In genomic region chr3:187999821-188000220, GRCh38 we compare ENCODE assay signal across 13 cellular contexts.
DNase-seq lines count a peak whose midpoint lies in the region; ATAC-seq and TF ChIP-seq lines count a peak whose summit lies in the region.
"Had no signal": no experiment of that assay in that cellular context is flagged by ENCODE, and none has a peak within 500 bp of the region (broad histone marks: within the 10 kb centered on the region; RNA-seq: fewer than 3 reads in every experiment).

No MANE protein-coding gene starts in this region.

- WGBS in upper lobe of left lung, 2 donors: 55 to 62% methylated on average over 4 of the region's 4 CpGs

- ATAC-seq in activated CD8-positive, alpha-beta memory T cell treated with anti-CD3 and anti-CD28 coated beads, Interleukin-2, amount 10 ng/mL, durations not matched to agents 7 days and 5 days: peak; percentile 94
- ATAC-seq in HG02970 (IDR thresholded peaks at IDR 0.05; ENCODE audit: low FRiP score, unreplicated experiment): no peak
- no peak for ATAC-seq in upper lobe of left lung (ENCODE audit: low FRiP score in 2 of 2)
- ATAC-seq: gastrocnemius medialis had no signal

- TF ChIP-seq EP300 in upper lobe of left lung (IDR thresholded peaks at IDR 0.05): no peak

- peaks cover 74% of the 10 kb centered on the region for H3K4me1 Mint-ChIP-seq in activated CD8-positive, alpha-beta memory T cell treated with anti-CD3 and anti-CD28 coated beads, Interleukin-2, amount 10 ng/mL, durations not matched to agents 7 days and 5 days
- peaks cover 81% of the 10 kb centered on the region for H3K4me1 Mint-ChIP-seq in T-helper 2 cell treated with Interferon-gamma antibody and Interleukin-4, amounts not matched to agents 5 μg/mL and 100 μg/mL, for 36 hours (ENCODE audit: low read depth)

- H3K27me3 ChIP-seq in upper lobe of left lung: no peaks in the 10 kb centered on the region
- H3K27me3 ChIP-seq: gastrocnemius medialis had no signal

- TF ChIP-seq CTCF in upper lobe of left lung (IDR thresholded peaks at IDR 0.05): no peak

- H3K36me3 ChIP-seq in upper lobe of left lung: no peaks in the 10 kb centered on the region
- H3K36me3 ChIP-seq: gastrocnemius medialis had no signal

- peak overlapping the region; percentile 67 for H3K4me3 Mint-ChIP-seq in activated CD8-positive, alpha-beta memory T cell treated with anti-CD3 and anti-CD28 coated beads, Interleukin-2, amount 10 ng/mL, durations not matched to agents 7 days and 5 days
- peak overlapping the region; percentile 81 for H3K4me3 Mint-ChIP-seq in T-helper 2 cell treated with Interferon-gamma antibody and Interleukin-4, amounts not matched to agents 5 μg/mL and 100 μg/mL, for 36 hours

- TF ChIP-seq POLR2A in upper lobe of left lung (IDR thresholded peaks at IDR 0.05): no peak

- H3K9me3 Mint-ChIP-seq in activated CD8-positive, alpha-beta memory T cell treated with anti-CD3 and anti-CD28 coated beads, Interleukin-2, amount 10 ng/mL, durations not matched to agents 7 days and 5 days (ENCODE audit: low read depth): peaks cover 2% of the 10 kb centered on the region
- peaks cover 4% of the 10 kb centered on the region for H3K9me3 Mint-ChIP-seq in T-helper 2 cell treated with Interferon-gamma antibody and Interleukin-4, amounts not matched to agents 5 μg/mL and 100 μg/mL, for 36 hours

- peak; percentile 82 for DNase-seq in activated CD8-positive, alpha-beta memory T cell treated with anti-CD3 and anti-CD28 coated beads, Interleukin-2, amount 10 ng/mL, durations not matched to agents 7 days and 5 days
- no peak for DNase-seq in activated CD8-positive, alpha-beta memory T cell treated with anti-CD3 and anti-CD28 coated beads, Interleukin-2, amount 50 U/mL, for 48 hours
- peak; percentile 37 for DNase-seq in T-helper 2 cell treated with Interferon-gamma antibody and Interleukin-4, amounts not matched to agents 5 μg/mL and 100 μg/mL, for 36 hours (ENCODE audit: low spot score)
- DNase-seq in central memory CD4-positive, alpha-beta T cell: peak; percentile 74
- peak; percentile 33 for DNase-seq in stimulated activated CD4-positive, alpha-beta T cell treated with anti-CD3 and anti-CD28 coated beads, Interleukin-4, amount 100 ng/mL, for 24 hours
- DNase-seq in upper lobe of left lung (no peak), A172 (ENCODE audit: low spot score) (no peak)
- DNase-seq: gastrocnemius medialis, GF-D8, NCI-H2227 treated with DMSO at 0.1 percent for 48 hours, posterior cingulate gyrus, SIG-M5 had no signal

- CTCF ChIA-PET in activated CD8-positive, alpha-beta memory T cell treated with anti-CD3 and anti-CD28 coated beads, Interleukin-2, amount 10 ng/mL, durations not matched to agents 7 days and 5 days (lab: Charles Lee): interaction anchor here (0.8 to 7.2 kb wide), 11 partner anchors 13 to 955 kb away, joined by 3 to 35 read pairs (median 3); partner anchors contain the start of gene BCL6

- peak overlapping the region in 2 of 4 donors; percentile 60 to 72 for H3K27ac ChIP-seq in upper lobe of left lung
- H3K27ac ChIP-seq: gastrocnemius medialis had no signal

- H3K27ac Mint-ChIP-seq in activated CD8-positive, alpha-beta memory T cell treated with anti-CD3 and anti-CD28 coated beads, Interleukin-2, amount 10 ng/mL, durations not matched to agents 7 days and 5 days: peak overlapping the region; percentile 97
- peak overlapping the region; percentile 97 for H3K27ac Mint-ChIP-seq in T-helper 2 cell treated with Interferon-gamma antibody and Interleukin-4, amounts not matched to agents 5 μg/mL and 100 μg/mL, for 36 hours

- H3K27me3 Mint-ChIP-seq in activated CD8-positive, alpha-beta memory T cell treated with anti-CD3 and anti-CD28 coated beads, Interleukin-2, amount 10 ng/mL, durations not matched to agents 7 days and 5 days: no peaks in the 10 kb centered on the region
- H3K27me3 Mint-ChIP-seq in T-helper 2 cell treated with Interferon-gamma antibody and Interleukin-4, amounts not matched to agents 5 μg/mL and 100 μg/mL, for 36 hours (ENCODE audit: low read depth): no peaks in the 10 kb centered on the region

- H3K9me3 ChIP-seq in upper lobe of left lung: no peaks in the 10 kb centered on the region
- H3K9me3 ChIP-seq: gastrocnemius medialis had no signal

- H3K36me3 Mint-ChIP-seq in activated CD8-positive, alpha-beta memory T cell treated with anti-CD3 and anti-CD28 coated beads, Interleukin-2, amount 10 ng/mL, durations not matched to agents 7 days and 5 days: peaks cover 18% of the 10 kb centered on the region
- peaks cover 6% of the 10 kb centered on the region for H3K36me3 Mint-ChIP-seq in T-helper 2 cell treated with Interferon-gamma antibody and Interleukin-4, amounts not matched to agents 5 μg/mL and 100 μg/mL, for 36 hours (ENCODE audit: low read depth)

- no peak overlapping the region for H3K4me3 ChIP-seq in upper lobe of left lung
- H3K4me3 ChIP-seq: gastrocnemius medialis had no signal

- H3K4me1 ChIP-seq in upper lobe of left lung: peaks cover 0 to 12% (median 5%) of the 10 kb centered on the region in 4 donors

Comparison
In these comparisons a context has a peak if more than half of its experiments do, and no peak if none do; other contexts are left out.
1. DNase-seq: peak in activated CD8-positive, alpha-beta memory T cell treated with anti-CD3 and anti-CD28 coated beads, Interleukin-2, amount 10 ng/mL, durations not matched to agents 7 days and 5 days (single experiment), T-helper 2 cell treated with Interferon-gamma antibody and Interleukin-4, amounts not matched to agents 5 μg/mL and 100 μg/mL, for 36 hours (single experiment), central memory CD4-positive, alpha-beta T cell (single experiment) and stimulated activated CD4-positive, alpha-beta T cell treated with anti-CD3 and anti-CD28 coated beads, Interleukin-4, amount 100 ng/mL, for 24 hours (single experiment); none in activated CD8-positive, alpha-beta memory T cell treated with anti-CD3 and anti-CD28 coated beads, Interleukin-2, amount 50 U/mL, for 48 hours (single experiment), upper lobe of left lung (0 of 2) and A172 (single experiment).